1 cellular context compared by ENCODE assay signal in the genomic region with DNA sequence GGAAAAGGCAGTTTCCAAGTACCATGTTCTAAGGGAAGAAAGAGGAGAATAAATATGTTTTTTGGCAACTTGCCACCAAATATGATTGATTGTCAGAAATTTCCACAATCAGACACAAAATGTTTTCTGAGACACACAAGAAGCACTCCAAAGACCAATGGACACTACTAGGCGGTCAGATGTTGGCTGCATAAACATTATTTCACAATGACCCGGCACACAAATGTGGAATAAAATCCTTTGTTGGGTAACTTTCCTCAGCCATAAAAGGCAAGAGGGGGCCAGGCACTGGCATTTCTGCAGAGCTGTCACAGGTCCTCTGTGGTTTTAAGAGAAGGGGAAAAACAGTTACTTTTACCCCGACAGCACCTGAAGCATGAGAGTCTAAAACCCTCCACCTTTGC.
A peak's percentile ranks its signal among the peaks of the same experiment; 100 is the strongest.
TF ChIP-seq lines count a peak whose summit lies in the region.

No MANE protein-coding gene starts in this region.

TF ChIP-seq in K562, 482 proteins besides CTCF, POLR2A, EP300 and RAD21 (continued from another document and continues in another):
- TF ChIP-seq, protein P1, sequence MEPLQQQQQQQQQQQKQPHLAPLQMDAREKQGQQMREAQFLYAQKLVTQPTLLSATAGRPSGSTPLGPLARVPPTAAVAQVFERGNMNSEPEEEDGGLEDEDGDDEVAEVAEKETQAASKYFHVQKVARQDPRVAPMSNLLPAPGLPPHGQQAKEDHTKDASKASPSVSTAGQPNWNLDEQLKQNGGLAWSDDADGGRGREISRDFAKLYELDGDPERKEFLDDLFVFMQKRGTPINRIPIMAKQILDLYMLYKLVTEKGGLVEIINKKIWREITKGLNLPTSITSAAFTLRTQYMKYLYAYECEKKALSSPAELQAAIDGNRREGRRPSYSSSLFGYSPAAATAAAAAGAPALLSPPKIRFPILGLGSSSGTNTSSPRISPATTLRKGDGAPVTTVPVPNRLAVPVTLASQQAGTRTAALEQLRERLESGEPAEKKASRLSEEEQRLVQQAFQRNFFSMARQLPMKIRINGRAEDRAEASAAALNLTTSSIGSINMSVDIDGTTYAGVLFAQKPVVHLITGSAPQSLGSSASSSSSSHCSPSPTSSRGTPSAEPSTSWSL (CRISPR knock-in tag; IDR thresholded peaks at IDR 0.05; ENCODE audit: borderline replicate concordance), result no peak
- TF ChIP-seq, protein P2, sequence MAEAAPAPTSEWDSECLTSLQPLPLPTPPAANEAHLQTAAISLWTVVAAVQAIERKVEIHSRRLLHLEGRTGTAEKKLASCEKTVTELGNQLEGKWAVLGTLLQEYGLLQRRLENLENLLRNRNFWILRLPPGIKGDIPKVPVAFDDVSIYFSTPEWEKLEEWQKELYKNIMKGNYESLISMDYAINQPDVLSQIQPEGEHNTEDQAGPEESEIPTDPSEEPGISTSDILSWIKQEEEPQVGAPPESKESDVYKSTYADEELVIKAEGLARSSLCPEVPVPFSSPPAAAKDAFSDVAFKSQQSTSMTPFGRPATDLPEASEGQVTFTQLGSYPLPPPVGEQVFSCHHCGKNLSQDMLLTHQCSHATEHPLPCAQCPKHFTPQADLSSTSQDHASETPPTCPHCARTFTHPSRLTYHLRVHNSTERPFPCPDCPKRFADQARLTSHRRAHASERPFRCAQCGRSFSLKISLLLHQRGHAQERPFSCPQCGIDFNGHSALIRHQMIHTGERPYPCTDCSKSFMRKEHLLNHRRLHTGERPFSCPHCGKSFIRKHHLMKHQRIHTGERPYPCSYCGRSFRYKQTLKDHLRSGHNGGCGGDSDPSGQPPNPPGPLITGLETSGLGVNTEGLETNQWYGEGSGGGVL (CRISPR knock-in tag; IDR thresholded peaks at IDR 0.05), result no peak
- TF ChIP-seq, protein P3, sequence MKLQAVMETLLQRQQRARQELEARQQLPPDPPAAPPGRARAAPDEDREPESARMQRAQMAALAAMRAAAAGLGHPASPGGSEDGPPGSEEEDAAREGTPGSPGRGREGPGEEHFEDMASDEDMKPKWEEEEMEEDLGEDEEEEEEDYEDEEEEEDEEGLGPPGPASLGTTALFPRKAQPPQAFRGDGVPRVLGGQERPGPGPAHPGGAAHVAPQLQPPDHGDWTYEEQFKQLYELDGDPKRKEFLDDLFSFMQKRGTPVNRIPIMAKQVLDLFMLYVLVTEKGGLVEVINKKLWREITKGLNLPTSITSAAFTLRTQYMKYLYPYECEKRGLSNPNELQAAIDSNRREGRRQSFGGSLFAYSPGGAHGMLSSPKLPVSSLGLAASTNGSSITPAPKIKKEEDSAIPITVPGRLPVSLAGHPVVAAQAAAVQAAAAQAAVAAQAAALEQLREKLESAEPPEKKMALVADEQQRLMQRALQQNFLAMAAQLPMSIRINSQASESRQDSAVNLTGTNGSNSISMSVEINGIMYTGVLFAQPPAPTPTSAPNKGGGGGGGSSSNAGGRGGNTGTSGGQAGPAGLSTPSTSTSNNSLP (IDR thresholded peaks at IDR 0.05; ENCODE audit: borderline replicate concordance, low read depth, low read length), result no peak
- TF ChIP-seq CHD2 (IDR thresholded peaks at IDR 0.05; ENCODE audit: low read depth, low read length) (no peak), FOXJ2 (tag; IDR thresholded peaks at IDR 0.05) (peak; percentile 59; the same call in 1 of the 2 replicates), XRCC3 (IDR thresholded peaks at IDR 0.05) (no peak), CAMTA2 (CRISPR knock-in tag; conservative IDR thresholded peaks at IDR 0.05) (no peak), NFIC (IDR thresholded peaks at IDR 0.05) (peak; percentile 99), C11orf30 (IDR thresholded peaks at IDR 0.05; ENCODE audit: low read depth) (no peak), CTBP1 (IDR thresholded peaks at IDR 0.05; ENCODE audit: borderline replicate concordance) (no peak), SP2 (IDR thresholded peaks at IDR 0.05; ENCODE audit: extremely low read depth, low read depth, low read length, poor library complexity, severe bottlenecking) (no peak), CXXC5 (CRISPR knock-in tag; IDR thresholded peaks at IDR 0.05) (no peak), ZNF551 (CRISPR knock-in tag; IDR thresholded peaks at IDR 0.05) (no peak), SRSF7 (optimal IDR thresholded peaks at IDR 0.05; ENCODE audit: low read depth, low read length) (no peak), WHSC1 (IDR thresholded peaks at IDR 0.05; ENCODE audit: low read length) (no peak), ZNF79 (CRISPR knock-in tag; IDR thresholded peaks at IDR 0.05; ENCODE audit: low read depth) (no peak), ZNF146 (CRISPR knock-in tag; IDR thresholded peaks at IDR 0.05; ENCODE audit: unreplicated experiment) (no peak), MCM2 (IDR thresholded peaks at IDR 0.05; ENCODE audit: low read depth) (no peak), KDM5B (IDR thresholded peaks at IDR 0.05; ENCODE audit: insufficient replicate concordance, low read depth, low read length) (no peak), TRIM28 (IDR thresholded peaks at IDR 0.05) (no peak), XRCC5 (IDR thresholded peaks at IDR 0.05; ENCODE audit: low read depth, low read length) (no peak), GABPB2 (CRISPR knock-in tag; conservative IDR thresholded peaks at IDR 0.05) (no peak), GABPA (tag; conservative IDR thresholded peaks at IDR 0.05; ENCODE audit: low read depth) (no peak), DNMT1 (IDR thresholded peaks at IDR 0.05) (no peak), ETV1 (tag; conservative IDR thresholded peaks at IDR 0.05; ENCODE audit: low read depth) (no peak), U2AF1 (optimal IDR thresholded peaks at IDR 0.05; ENCODE audit: low read depth, low read length) (no peak), GATAD2A (IDR thresholded peaks at IDR 0.05) (no peak)
- TF ChIP-seq, protein P4, sequence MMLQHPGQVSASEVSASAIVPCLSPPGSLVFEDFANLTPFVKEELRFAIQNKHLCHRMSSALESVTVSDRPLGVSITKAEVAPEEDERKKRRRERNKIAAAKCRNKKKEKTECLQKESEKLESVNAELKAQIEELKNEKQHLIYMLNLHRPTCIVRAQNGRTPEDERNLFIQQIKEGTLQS (IDR thresholded peaks at IDR 0.05), result no peak
- TF ChIP-seq, protein P4 (CRISPR knock-in tag; conservative IDR thresholded peaks at IDR 0.05), result no peak
- TF ChIP-seq, protein P5, sequence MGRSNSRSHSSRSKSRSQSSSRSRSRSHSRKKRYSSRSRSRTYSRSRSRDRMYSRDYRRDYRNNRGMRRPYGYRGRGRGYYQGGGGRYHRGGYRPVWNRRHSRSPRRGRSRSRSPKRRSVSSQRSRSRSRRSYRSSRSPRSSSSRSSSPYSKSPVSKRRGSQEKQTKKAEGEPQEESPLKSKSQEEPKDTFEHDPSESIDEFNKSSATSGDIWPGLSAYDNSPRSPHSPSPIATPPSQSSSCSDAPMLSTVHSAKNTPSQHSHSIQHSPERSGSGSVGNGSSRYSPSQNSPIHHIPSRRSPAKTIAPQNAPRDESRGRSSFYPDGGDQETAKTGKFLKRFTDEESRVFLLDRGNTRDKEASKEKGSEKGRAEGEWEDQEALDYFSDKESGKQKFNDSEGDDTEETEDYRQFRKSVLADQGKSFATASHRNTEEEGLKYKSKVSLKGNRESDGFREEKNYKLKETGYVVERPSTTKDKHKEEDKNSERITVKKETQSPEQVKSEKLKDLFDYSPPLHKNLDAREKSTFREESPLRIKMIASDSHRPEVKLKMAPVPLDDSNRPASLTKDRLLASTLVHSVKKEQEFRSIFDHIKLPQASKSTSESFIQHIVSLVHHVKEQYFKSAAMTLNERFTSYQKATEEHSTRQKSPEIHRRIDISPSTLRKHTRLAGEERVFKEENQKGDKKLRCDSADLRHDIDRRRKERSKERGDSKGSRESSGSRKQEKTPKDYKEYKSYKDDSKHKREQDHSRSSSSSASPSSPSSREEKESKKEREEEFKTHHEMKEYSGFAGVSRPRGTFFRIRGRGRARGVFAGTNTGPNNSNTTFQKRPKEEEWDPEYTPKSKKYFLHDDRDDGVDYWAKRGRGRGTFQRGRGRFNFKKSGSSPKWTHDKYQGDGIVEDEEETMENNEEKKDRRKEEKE (IDR thresholded peaks at IDR 0.05; ENCODE audit: borderline replicate concordance in 1 of 2, control insufficient read depth in 1 of 2, low read depth in 2 of 2, low read length in 1 of 2), result no peak
- TF ChIP-seq, protein P6, sequence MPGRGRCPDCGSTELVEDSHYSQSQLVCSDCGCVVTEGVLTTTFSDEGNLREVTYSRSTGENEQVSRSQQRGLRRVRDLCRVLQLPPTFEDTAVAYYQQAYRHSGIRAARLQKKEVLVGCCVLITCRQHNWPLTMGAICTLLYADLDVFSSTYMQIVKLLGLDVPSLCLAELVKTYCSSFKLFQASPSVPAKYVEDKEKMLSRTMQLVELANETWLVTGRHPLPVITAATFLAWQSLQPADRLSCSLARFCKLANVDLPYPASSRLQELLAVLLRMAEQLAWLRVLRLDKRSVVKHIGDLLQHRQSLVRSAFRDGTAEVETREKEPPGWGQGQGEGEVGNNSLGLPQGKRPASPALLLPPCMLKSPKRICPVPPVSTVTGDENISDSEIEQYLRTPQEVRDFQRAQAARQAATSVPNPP (IDR thresholded peaks at IDR 0.05; ENCODE audit: borderline replicate concordance, insufficient read depth, insufficient read length), result no peak
- TF ChIP-seq, protein P7, sequence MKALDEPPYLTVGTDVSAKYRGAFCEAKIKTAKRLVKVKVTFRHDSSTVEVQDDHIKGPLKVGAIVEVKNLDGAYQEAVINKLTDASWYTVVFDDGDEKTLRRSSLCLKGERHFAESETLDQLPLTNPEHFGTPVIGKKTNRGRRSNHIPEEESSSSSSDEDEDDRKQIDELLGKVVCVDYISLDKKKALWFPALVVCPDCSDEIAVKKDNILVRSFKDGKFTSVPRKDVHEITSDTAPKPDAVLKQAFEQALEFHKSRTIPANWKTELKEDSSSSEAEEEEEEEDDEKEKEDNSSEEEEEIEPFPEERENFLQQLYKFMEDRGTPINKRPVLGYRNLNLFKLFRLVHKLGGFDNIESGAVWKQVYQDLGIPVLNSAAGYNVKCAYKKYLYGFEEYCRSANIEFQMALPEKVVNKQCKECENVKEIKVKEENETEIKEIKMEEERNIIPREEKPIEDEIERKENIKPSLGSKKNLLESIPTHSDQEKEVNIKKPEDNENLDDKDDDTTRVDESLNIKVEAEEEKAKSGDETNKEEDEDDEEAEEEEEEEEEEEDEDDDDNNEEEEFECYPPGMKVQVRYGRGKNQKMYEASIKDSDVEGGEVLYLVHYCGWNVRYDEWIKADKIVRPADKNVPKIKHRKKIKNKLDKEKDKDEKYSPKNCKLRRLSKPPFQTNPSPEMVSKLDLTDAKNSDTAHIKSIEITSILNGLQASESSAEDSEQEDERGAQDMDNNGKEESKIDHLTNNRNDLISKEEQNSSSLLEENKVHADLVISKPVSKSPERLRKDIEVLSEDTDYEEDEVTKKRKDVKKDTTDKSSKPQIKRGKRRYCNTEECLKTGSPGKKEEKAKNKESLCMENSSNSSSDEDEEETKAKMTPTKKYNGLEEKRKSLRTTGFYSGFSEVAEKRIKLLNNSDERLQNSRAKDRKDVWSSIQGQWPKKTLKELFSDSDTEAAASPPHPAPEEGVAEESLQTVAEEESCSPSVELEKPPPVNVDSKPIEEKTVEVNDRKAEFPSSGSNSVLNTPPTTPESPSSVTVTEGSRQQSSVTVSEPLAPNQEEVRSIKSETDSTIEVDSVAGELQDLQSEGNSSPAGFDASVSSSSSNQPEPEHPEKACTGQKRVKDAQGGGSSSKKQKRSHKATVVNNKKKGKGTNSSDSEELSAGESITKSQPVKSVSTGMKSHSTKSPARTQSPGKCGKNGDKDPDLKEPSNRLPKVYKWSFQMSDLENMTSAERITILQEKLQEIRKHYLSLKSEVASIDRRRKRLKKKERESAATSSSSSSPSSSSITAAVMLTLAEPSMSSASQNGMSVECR (CRISPR knock-in tag; IDR thresholded peaks at IDR 0.05), result no peak
- TF ChIP-seq, protein P8, sequence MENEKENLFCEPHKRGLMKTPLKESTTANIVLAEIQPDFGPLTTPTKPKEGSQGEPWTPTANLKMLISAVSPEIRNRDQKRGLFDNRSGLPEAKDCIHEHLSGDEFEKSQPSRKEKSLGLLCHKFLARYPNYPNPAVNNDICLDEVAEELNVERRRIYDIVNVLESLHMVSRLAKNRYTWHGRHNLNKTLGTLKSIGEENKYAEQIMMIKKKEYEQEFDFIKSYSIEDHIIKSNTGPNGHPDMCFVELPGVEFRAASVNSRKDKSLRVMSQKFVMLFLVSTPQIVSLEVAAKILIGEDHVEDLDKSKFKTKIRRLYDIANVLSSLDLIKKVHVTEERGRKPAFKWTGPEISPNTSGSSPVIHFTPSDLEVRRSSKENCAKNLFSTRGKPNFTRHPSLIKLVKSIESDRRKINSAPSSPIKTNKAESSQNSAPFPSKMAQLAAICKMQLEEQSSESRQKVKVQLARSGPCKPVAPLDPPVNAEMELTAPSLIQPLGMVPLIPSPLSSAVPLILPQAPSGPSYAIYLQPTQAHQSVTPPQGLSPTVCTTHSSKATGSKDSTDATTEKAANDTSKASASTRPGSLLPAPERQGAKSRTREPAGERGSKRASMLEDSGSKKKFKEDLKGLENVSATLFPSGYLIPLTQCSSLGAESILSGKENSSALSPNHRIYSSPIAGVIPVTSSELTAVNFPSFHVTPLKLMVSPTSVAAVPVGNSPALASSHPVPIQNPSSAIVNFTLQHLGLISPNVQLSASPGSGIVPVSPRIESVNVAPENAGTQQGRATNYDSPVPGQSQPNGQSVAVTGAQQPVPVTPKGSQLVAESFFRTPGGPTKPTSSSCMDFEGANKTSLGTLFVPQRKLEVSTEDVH (IDR thresholded peaks at IDR 0.05; ENCODE audit: low read depth, partially characterized antibody), result no peak
- TF ChIP-seq, protein P9, sequence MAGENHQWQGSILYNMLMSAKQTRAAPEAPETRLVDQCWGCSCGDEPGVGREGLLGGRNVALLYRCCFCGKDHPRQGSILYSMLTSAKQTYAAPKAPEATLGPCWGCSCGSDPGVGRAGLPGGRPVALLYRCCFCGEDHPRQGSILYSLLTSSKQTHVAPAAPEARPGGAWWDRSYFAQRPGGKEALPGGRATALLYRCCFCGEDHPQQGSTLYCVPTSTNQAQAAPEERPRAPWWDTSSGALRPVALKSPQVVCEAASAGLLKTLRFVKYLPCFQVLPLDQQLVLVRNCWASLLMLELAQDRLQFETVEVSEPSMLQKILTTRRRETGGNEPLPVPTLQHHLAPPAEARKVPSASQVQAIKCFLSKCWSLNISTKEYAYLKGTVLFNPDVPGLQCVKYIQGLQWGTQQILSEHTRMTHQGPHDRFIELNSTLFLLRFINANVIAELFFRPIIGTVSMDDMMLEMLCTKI (IDR thresholded peaks at IDR 0.05; ENCODE audit: partially characterized antibody), result no peak
- TF ChIP-seq, protein P10, sequence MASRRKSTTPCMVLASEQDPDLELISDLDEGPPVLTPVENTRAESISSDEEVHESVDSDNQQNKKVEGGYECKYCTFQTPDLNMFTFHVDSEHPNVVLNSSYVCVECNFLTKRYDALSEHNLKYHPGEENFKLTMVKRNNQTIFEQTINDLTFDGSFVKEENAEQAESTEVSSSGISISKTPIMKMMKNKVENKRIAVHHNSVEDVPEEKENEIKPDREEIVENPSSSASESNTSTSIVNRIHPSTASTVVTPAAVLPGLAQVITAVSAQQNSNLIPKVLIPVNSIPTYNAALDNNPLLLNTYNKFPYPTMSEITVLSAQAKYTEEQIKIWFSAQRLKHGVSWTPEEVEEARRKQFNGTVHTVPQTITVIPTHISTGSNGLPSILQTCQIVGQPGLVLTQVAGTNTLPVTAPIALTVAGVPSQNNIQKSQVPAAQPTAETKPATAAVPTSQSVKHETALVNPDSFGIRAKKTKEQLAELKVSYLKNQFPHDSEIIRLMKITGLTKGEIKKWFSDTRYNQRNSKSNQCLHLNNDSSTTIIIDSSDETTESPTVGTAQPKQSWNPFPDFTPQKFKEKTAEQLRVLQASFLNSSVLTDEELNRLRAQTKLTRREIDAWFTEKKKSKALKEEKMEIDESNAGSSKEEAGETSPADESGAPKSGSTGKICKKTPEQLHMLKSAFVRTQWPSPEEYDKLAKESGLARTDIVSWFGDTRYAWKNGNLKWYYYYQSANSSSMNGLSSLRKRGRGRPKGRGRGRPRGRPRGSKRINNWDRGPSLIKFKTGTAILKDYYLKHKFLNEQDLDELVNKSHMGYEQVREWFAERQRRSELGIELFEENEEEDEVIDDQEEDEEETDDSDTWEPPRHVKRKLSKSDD (conservative IDR thresholded peaks at IDR 0.05; ENCODE audit: low read length), result no peak
